In genomic region chr1:234911787-234912186, GRCh38 we compare ENCODE assay signal across 11 cellular contexts.
DNase-seq lines count a peak whose midpoint lies in the region; ATAC-seq lines count a peak whose summit lies in the region.
"Had no signal": no experiment of that assay in that cellular context is flagged by ENCODE, and none has a peak within 500 bp of the region (broad histone marks: within the 10 kb centered on the region; RNA-seq: fewer than 3 reads in every experiment).

No MANE protein-coding gene starts in this region.

- intact Hi-C loops in activated T-helper 2 cell treated with anti-CD3 and anti-CD28 coated beads, Interferon-gamma antibody, Interleukin-2, Interleukin-4, amounts not matched to agents 10 μg/mL and 5 μg/mL and 100 μg/mL, durations not matched to agents 14 hours and 24 hours and 36 hours (cut with micrococcal nuclease): no loop called here

- H3K4me3 Mint-ChIP-seq in activated T-helper 2 cell treated with anti-CD3 and anti-CD28 coated beads, Interferon-gamma antibody, Interleukin-2, Interleukin-4, amounts not matched to agents 10 μg/mL and 5 μg/mL and 100 μg/mL, durations not matched to agents 14 hours and 24 hours and 36 hours (ENCODE audit: low read depth): no peak overlapping the region
- H3K4me3 Mint-ChIP-seq in immature natural killer cell: peak overlapping the region; percentile 36 to 84 (median 72)

- ATAC-seq in HG03342 (IDR thresholded peaks at IDR 0.05; ENCODE audit: unreplicated experiment) (no peak), HG03175 (IDR thresholded peaks at IDR 0.05; ENCODE audit: unreplicated experiment) (no peak)

- H3K27me3 ChIP-seq in stomach smooth muscle (ENCODE audit: control insufficient read depth in 1 of 2, insufficient read depth in 2 of 2, low read length in 2 of 2): no peaks in the 10 kb centered on the region

- peaks cover 38% of the 10 kb centered on the region for H3K4me1 ChIP-seq in stomach smooth muscle (ENCODE audit: control insufficient read depth, insufficient read depth, low read length)

- H3K36me3 Mint-ChIP-seq in activated T-helper 2 cell treated with anti-CD3 and anti-CD28 coated beads, Interferon-gamma antibody, Interleukin-2, Interleukin-4, amounts not matched to agents 10 μg/mL and 5 μg/mL and 100 μg/mL, durations not matched to agents 14 hours and 24 hours and 36 hours (ENCODE audit: low read depth): no peaks in the 10 kb centered on the region
- no peaks in the 10 kb centered on the region for H3K36me3 Mint-ChIP-seq in immature natural killer cell

- no peak overlapping the region for H3K9ac ChIP-seq in stomach smooth muscle (ENCODE audit: low read length in 2 of 2)

- H3K9me3 ChIP-seq in stomach smooth muscle (ENCODE audit: control insufficient read depth in 2 of 2, low read length in 2 of 2): no peaks in the 10 kb centered on the region

- no peaks in the 10 kb centered on the region for H3K36me3 ChIP-seq in stomach smooth muscle (ENCODE audit: control insufficient read depth in 2 of 2, insufficient read depth in 2 of 2, low read length in 2 of 2)

- peaks cover 20% of the 10 kb centered on the region for H3K4me1 Mint-ChIP-seq in activated T-helper 2 cell treated with anti-CD3 and anti-CD28 coated beads, Interferon-gamma antibody, Interleukin-2, Interleukin-4, amounts not matched to agents 10 μg/mL and 5 μg/mL and 100 μg/mL, durations not matched to agents 14 hours and 24 hours and 36 hours (ENCODE audit: low read depth)
- peaks cover 43 to 44% of the 10 kb centered on the region in 2 donors for H3K4me1 Mint-ChIP-seq in immature natural killer cell

- H3K27ac ChIP-seq in stomach smooth muscle (ENCODE audit: low read length): peak overlapping the region; percentile 49

- no peak overlapping the region for H3K4me3 ChIP-seq in stomach smooth muscle (ENCODE audit: low read length in 2 of 2)
- H3K4me3 ChIP-seq: smooth muscle cell had no signal

- H3K27me3 Mint-ChIP-seq in activated T-helper 2 cell treated with anti-CD3 and anti-CD28 coated beads, Interferon-gamma antibody, Interleukin-2, Interleukin-4, amounts not matched to agents 10 μg/mL and 5 μg/mL and 100 μg/mL, durations not matched to agents 14 hours and 24 hours and 36 hours (ENCODE audit: low read depth): no peaks in the 10 kb centered on the region
- H3K27me3 Mint-ChIP-seq in immature natural killer cell (ENCODE audit: low read depth in 3 of 3): peaks cover 0 to 13% (median 2%) of the 10 kb centered on the region in 3 donors

- DNase-seq in NK-92 treated with Interleukin-12 subunit alpha and Interleukin-12 subunit beta, amount 100 ng/mL, for 24 hours (lab: John Stamatoyannopoulos, UW): peak; percentile 21
- DNase-seq in NK-92 (lab: John Stamatoyannopoulos, UW; ENCODE audit: unreplicated experiment) (no peak), immature natural killer cell (peak; percentile 83 to 84 (median 84)), D341Med (ENCODE audit: low spot score) (no peak)
- DNase-seq in activated T-helper 2 cell treated with anti-CD3 and anti-CD28 coated beads, Interferon-gamma antibody, Interleukin-2, Interleukin-4, amounts not matched to agents 10 μg/mL and 5 μg/mL and 100 μg/mL, durations not matched to agents 14 hours and 24 hours and 36 hours (ENCODE audit: low spot score): no peak
- DNase-seq: 8988T, NCI-H446 treated with DMSO at 0.1 percent for 48 hours had no signal

- H3K27ac Mint-ChIP-seq in activated T-helper 2 cell treated with anti-CD3 and anti-CD28 coated beads, Interferon-gamma antibody, Interleukin-2, Interleukin-4, amounts not matched to agents 10 μg/mL and 5 μg/mL and 100 μg/mL, durations not matched to agents 14 hours and 24 hours and 36 hours: peak overlapping the region; percentile 25
- H3K27ac Mint-ChIP-seq in immature natural killer cell: peak overlapping the region; percentile 80 to 98 (median 92)

- H3K9me3 Mint-ChIP-seq in activated T-helper 2 cell treated with anti-CD3 and anti-CD28 coated beads, Interferon-gamma antibody, Interleukin-2, Interleukin-4, amounts not matched to agents 10 μg/mL and 5 μg/mL and 100 μg/mL, durations not matched to agents 14 hours and 24 hours and 36 hours: no peaks in the 10 kb centered on the region
- no peaks in the 10 kb centered on the region for H3K9me3 Mint-ChIP-seq in immature natural killer cell

Comparison
In these comparisons a context has a peak if more than half of its experiments do, and no peak if none do; other contexts are left out.
1. DNase-seq: peak in NK-92 treated with Interleukin-12 subunit alpha and Interleukin-12 subunit beta, amount 100 ng/mL, for 24 hours (single experiment) and immature natural killer cell (3 of 3); none in NK-92 (single experiment), activated T-helper 2 cell treated with anti-CD3 and anti-CD28 coated beads, Interferon-gamma antibody, Interleukin-2, Interleukin-4, amounts not matched to agents 10 μg/mL and 5 μg/mL and 100 μg/mL, durations not matched to agents 14 hours and 24 hours and 36 hours (single experiment) and D341Med (single experiment).